In the genomic region with DNA sequence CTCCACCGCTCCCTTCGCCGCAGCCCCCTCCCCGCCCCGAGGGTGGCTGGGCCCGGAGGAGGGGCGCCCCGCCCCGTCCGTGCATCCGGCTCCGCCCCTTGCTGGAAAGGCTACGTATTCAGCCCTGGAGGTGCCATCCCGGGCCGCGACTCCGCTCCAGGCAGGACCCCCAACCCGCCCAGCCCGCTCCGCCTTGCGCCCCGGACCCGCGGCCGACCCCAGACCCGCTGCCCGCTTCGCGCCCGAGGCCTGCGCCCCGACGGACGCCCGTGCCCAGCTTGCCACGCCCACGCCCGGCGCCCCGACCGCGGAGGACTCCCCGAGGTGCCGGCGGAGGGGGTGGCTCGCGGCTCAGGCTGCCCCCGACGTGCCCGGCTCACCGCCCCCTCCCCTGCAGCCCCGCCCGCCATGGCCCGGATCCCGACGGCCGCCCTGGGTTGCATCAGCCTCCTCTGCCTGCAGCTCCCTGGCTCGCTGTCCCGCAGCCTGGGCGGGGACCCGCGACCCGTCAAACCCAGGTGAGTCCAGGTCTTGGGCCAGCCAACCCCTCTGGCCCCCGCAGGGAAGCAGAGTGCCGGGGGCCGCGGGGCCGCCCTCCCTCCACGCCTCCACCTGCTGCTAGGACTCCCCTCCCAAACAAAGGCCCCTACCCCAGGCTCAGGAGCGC, we compare ENCODE assay signal across 8 cellular contexts. TPM values are rescaled to one million over a fixed set of nuclear protein-coding genes. Genes with fewer than 3 reads are reported as not detected.
DNase-seq lines count a peak whose midpoint lies in the region; ATAC-seq and TF ChIP-seq lines count a peak whose summit lies in the region.

A gene with protein sequence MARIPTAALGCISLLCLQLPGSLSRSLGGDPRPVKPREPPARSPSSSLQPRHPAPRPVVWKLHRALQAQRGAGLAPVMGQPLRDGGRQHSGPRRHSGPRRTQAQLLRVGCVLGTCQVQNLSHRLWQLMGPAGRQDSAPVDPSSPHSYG (plus strand): TSS at position 104 of the 667 bp plus-strand sequence. CDS start 305 bp downstream, at position 409.

- H3K27me3 ChIP-seq in colonic mucosa: peaks cover 27% of the 10 kb centered on the region
- H3K27me3 ChIP-seq in stomach: peaks cover 7 to 73% (median 29%) of the 10 kb centered on the region in 3 donors

- H3K9ac ChIP-seq in colonic mucosa (ENCODE audit: low read depth in 2 of 2, low read length in 2 of 2): peak within 1 kb of the TSS; percentile 51 to 78

- CTCF ChIA-PET in activated B cell treated with CpG ODN at 0.5 μM for 24 hours (lab: Charles Lee): no interaction called here

- peak; percentile 70 for DNase-seq in GM19238 (ENCODE audit: insufficient read length, low spot score)
- peak; percentile 69 for DNase-seq in activated B cell treated with CpG ODN at 0.5 μM for 24 hours
- DNase-seq in colonic mucosa: peak; percentile 67
- DNase-seq in stomach: peak; percentile 62
- DNase-seq in NCI-H187 (lab: John Stamatoyannopoulos, UW): no peak
- no peak for DNase-seq in NCI-H187 treated with DMSO at 0.1 percent for 48 hours (lab: John Stamatoyannopoulos, UW)
- DNase-seq in NK-92 (lab: John Stamatoyannopoulos, UW; ENCODE audit: unreplicated experiment): no peak

- H3K36me3 ChIP-seq in colonic mucosa (no peaks in the 10 kb centered on the region), mesodermal cell (ENCODE audit: control insufficient read depth, insufficient read depth, low read length) (no peaks in the 10 kb centered on the region), stomach (no peaks in the 10 kb centered on the region)

- 5 to 6% methylated on average over 24 to 57 of the region's 70 CpGs for WGBS in mesodermal cell (ENCODE audit: insufficient coverage in 2 of 2), 2 experiments
- 2 to 3% (median 2%) methylated on average over 9 to 67 of the region's 70 CpGs for WGBS in stomach, 5 donors

- no peaks in the 10 kb centered on the region for H3K36me3 Mint-ChIP-seq in activated B cell treated with CpG ODN at 0.5 μM for 24 hours (ENCODE audit: low read depth)

- no peak within 1 kb of the TSS for H3K27ac ChIP-seq in colonic mucosa
- no peak within 1 kb of the TSS for H3K27ac ChIP-seq in mesodermal cell (ENCODE audit: low read depth, low read length, severe bottlenecking)
- H3K27ac ChIP-seq in stomach: peak within 1 kb of the TSS in 4 of 5 donors; percentile 30 to 74 (median 67)

- no peak for TF ChIP-seq POLR2A in stomach (IDR thresholded peaks at IDR 0.05)

- peak within 1 kb of the TSS; percentile 52 for H3K4me3 ChIP-seq in colonic mucosa
- peak within 1 kb of the TSS; percentile 52 for H3K4me3 ChIP-seq in mesodermal cell (ENCODE audit: extremely low read depth, insufficient read depth, low read length, poor library complexity, severe bottlenecking)
- H3K4me3 ChIP-seq in stomach: peak within 1 kb of the TSS; percentile 46 to 63 (median 56)

- TF ChIP-seq CTCF in activated B cell treated with CpG ODN at 0.5 μM for 24 hours (IDR thresholded peaks at IDR 0.05) (no peak), colonic mucosa (IDR thresholded peaks at IDR 0.05) (no peak), stomach (IDR thresholded peaks at IDR 0.05) (no peak)

- H3K9me3 ChIP-seq in colonic mucosa: no peaks in the 10 kb centered on the region
- H3K9me3 ChIP-seq in mesodermal cell (ENCODE audit: control insufficient read depth, low read length): no peaks in the 10 kb centered on the region
- H3K9me3 ChIP-seq in stomach: no peaks in the 10 kb centered on the region

- peaks cover 15% of the 10 kb centered on the region for H3K4me1 ChIP-seq in colonic mucosa
- peaks cover 3% of the 10 kb centered on the region for H3K4me1 ChIP-seq in mesodermal cell (ENCODE audit: control insufficient read depth, insufficient read depth, low read length, poor library complexity, severe bottlenecking)
- peaks cover 24 to 51% (median 46%) of the 10 kb centered on the region in 4 donors for H3K4me1 ChIP-seq in stomach

- no peaks in the 10 kb centered on the region for H3K27me3 Mint-ChIP-seq in activated B cell treated with CpG ODN at 0.5 μM for 24 hours

- H3K9me3 Mint-ChIP-seq in activated B cell treated with CpG ODN at 0.5 μM for 24 hours: no peaks in the 10 kb centered on the region

- intact Hi-C loops in activated B cell treated with CpG ODN at 0.5 μM for 24 hours (cut with micrococcal nuclease): loop anchor here (1.0 kb wide), 1 partner anchor 11 kb away; no protein-coding TSS in a partner anchor
- intact Hi-C loops in colonic mucosa (cut with DNase I): no loop called here
- intact Hi-C loops in stomach (cut with DNase I; ENCODE audit: low total_unique reads): no loop called here

- H3K4me1 Mint-ChIP-seq in activated B cell treated with CpG ODN at 0.5 μM for 24 hours: peaks cover 10% of the 10 kb centered on the region

- no peak for TF ChIP-seq EP300 in stomach (IDR thresholded peaks at IDR 0.05)

- POLR2A ChIA-PET in activated B cell treated with CpG ODN at 0.5 μM for 24 hours (lab: Charles Lee): interaction anchor here (0.6 to 2.7 kb wide), 5 partner anchors 12 to 140 kb away, joined by 3 to 13 read pairs (median 4); no protein-coding TSS in a partner anchor

- ATAC-seq in activated B cell treated with CpG ODN at 0.5 μM for 24 hours (ENCODE audit: low read depth): peak; percentile 86

- H3K4me3 Mint-ChIP-seq in activated B cell treated with CpG ODN at 0.5 μM for 24 hours: peak within 1 kb of the TSS; percentile 76

- H3K27ac Mint-ChIP-seq in activated B cell treated with CpG ODN at 0.5 μM for 24 hours: no peak within 1 kb of the TSS

RNA-seq across cellular contexts. Expression of the gene that starts here (rescaled TPM):
- total RNA-seq in activated B cell treated with CpG ODN at 0.5 μM for 24 hours: 5.1 and 5.2 TPM in 2 replicates
- total RNA-seq in colonic mucosa: 1 to 10 TPM; 4.4 to 5.1 TPM
- polyA plus RNA-seq in mesodermal cell (2013, experiment 1 of 2): 5.9 TPM
- polyA plus RNA-seq in mesodermal cell (2013, experiment 2 of 2): 5.6 TPM
- total RNA-seq in stomach: 1 to 10 TPM in 1 of 5 donors, under 1 TPM in 1, not detected in 3; 0.37 to 1.3 TPM
- 1 to 10 TPM; 1.5 to 3.7 (median 1.6) TPM for polyA plus RNA-seq in stomach

Comparison
In these comparisons a context has a peak if more than half of its experiments do, and no peak if none do; other contexts are left out.
1. DNase-seq: peak in GM19238 (single experiment), activated B cell treated with CpG ODN at 0.5 μM for 24 hours (single experiment), colonic mucosa (single experiment) and stomach (single experiment); none in NCI-H187 (0 of 2), NCI-H187 treated with DMSO at 0.1 percent for 48 hours (single experiment) and NK-92 (single experiment).
2. H3K27ac ChIP-seq: peak in stomach (4 of 5); none in colonic mucosa (single experiment) and mesodermal cell (single experiment).
3. Peak in every context shown above with its lines, with median percentiles within 50 percentile points of each other: H3K4me3 ChIP-seq.